Comparison of ENCODE assay signal across 24 cellular contexts in genomic region chr13:64579331-64579730, GRCh38.
"Had no signal": no experiment of that assay in that cellular context is flagged by ENCODE, and none has a peak within 500 bp of the region (broad histone marks: within the 10 kb centered on the region; RNA-seq: fewer than 3 reads in every experiment).

No MANE protein-coding gene starts in this region.

- ATAC-seq: gastrocnemius medialis; left lobe of liver; natural killer cell; psoas muscle; right cardiac atrium; stimulated activated memory B cell treated with anti-CD40 and anti-IgM and Interleukin-4, amounts not matched to agents 10 μg/mL and 1 μg/mL and 100 μg/mL, for 72 hours; stimulated activated naive CD8-positive, alpha-beta T cell treated with anti-CD3 and anti-CD28 coated beads, Interleukin-15, Interleukin-2, amounts not matched to agents 100 U/mL and 50 U/mL, for 24 hours had no signal

- H3K4me3 ChIP-seq: coronary artery, dorsolateral prefrontal cortex, gastrocnemius medialis, hepatocyte, lung, ovary, psoas muscle, sigmoid colon, testis, tibial artery had no signal

- H3K9me3 ChIP-seq: gastrocnemius medialis, ovary, psoas muscle, sigmoid colon, testis, tibial artery had no signal

- DNase-seq: dorsolateral prefrontal cortex; effector CD4-positive, alpha-beta T cell; foreskin fibroblast; gastrocnemius medialis; head of caudate nucleus; kidney; natural killer cell; occipital lobe; ovary; posterior cingulate gyrus; psoas muscle; right cardiac atrium; sigmoid colon; stimulated activated CD4-positive, alpha-beta T cell treated with anti-CD3 and anti-CD28 coated beads, Interleukin-2, amount 100 ng/mL, for 24 hours; stimulated activated CD4-positive, alpha-beta T cell treated with anti-CD3 and anti-CD28 coated beads, Interleukin-4, amount 100 ng/mL, for 24 hours; stimulated activated naive CD8-positive, alpha-beta T cell treated with anti-CD3 and anti-CD28 coated beads, Interleukin-15, Interleukin-2, amounts not matched to agents 100 U/mL and 50 U/mL, for 24 hours; substantia nigra; testis; tibial artery had no signal

- H3K27me3 ChIP-seq: gastrocnemius medialis, hepatocyte, ovary, sigmoid colon, testis, tibial artery had no signal

- H3K4me2 ChIP-seq: hepatocyte had no signal

- H3K36me3 ChIP-seq: gastrocnemius medialis, ovary, sigmoid colon, tibial artery had no signal

- H3K79me2 ChIP-seq: hepatocyte had no signal

- H3K4me1 ChIP-seq: gastrocnemius medialis, psoas muscle, sigmoid colon, testis, tibial artery had no signal

- H3K27ac ChIP-seq: coronary artery, dorsolateral prefrontal cortex, gastrocnemius medialis, hepatocyte, ovary, psoas muscle, sigmoid colon, testis, tibial artery had no signal

- H2AFZ ChIP-seq: hepatocyte had no signal
